In genomic region chr13:74290324-74290773, GRCh38 we compare ENCODE assay signal across 8 cellular contexts.
DNase-seq lines count a peak whose midpoint lies in the region; ATAC-seq lines count a peak whose summit lies in the region.

No MANE protein-coding gene starts in this region.

- peak overlapping the region; percentile 8 for H3K9ac ChIP-seq in endocrine pancreas (ENCODE audit: control insufficient read depth, insufficient read depth, low read length)

- H3K4me3 ChIP-seq in endocrine pancreas (ENCODE audit: control insufficient read depth, insufficient read depth, low read length), result peak overlapping the region; percentile 84

- H3K36me3 ChIP-seq in endocrine pancreas (ENCODE audit: control insufficient read depth, insufficient read depth, low read length), result no peaks in the 10 kb centered on the region

- H3K4me1 ChIP-seq in endocrine pancreas (ENCODE audit: control insufficient read depth, insufficient read depth, low read length), result peaks cover 18% of the 10 kb centered on the region

- no peak for DNase-seq in activated CD4-positive, CD25-positive, alpha-beta regulatory T cell (lab: John Stamatoyannopoulos, UW)
- DNase-seq in NCI-H1436 treated with DMSO at 0.1 percent for 48 hours (lab: John Stamatoyannopoulos, UW) (peak; percentile 100), mucosa of gallbladder (ENCODE audit: low spot score) (peak; percentile 59), HuH-7.5 (ENCODE audit: low spot score) (no peak)
- peak; percentile 8 for DNase-seq in activated CD4-positive, alpha-beta T cell treated with anti-CD3 and anti-CD28 coated beads for 1 hour

- ATAC-seq in activated CD4-positive, CD25-positive, alpha-beta regulatory T cell treated with anti-CD3 and anti-CD28 coated beads, Interleukin-2, amount 50 U/mL, for 24 hours, result peak; percentile 75 to 87
- peak; percentile 68 for ATAC-seq in HG02623 (IDR thresholded peaks at IDR 0.05; ENCODE audit: unreplicated experiment)

- H3K9me3 ChIP-seq in endocrine pancreas (ENCODE audit: control insufficient read depth, low read length), result no peaks in the 10 kb centered on the region

- H3K27me3 ChIP-seq in endocrine pancreas (ENCODE audit: control insufficient read depth, insufficient read depth, low read length), result no peaks in the 10 kb centered on the region

Comparison
In these comparisons a context has a peak if more than half of its experiments do, and no peak if none do; other contexts are left out.
1. DNase-seq: peak in NCI-H1436 treated with DMSO at 0.1 percent for 48 hours (single experiment), activated CD4-positive, alpha-beta T cell treated with anti-CD3 and anti-CD28 coated beads for 1 hour (single experiment) and mucosa of gallbladder (single experiment); none in activated CD4-positive, CD25-positive, alpha-beta regulatory T cell (0 of 4) and HuH-7.5 (single experiment).